Comparison of ENCODE assay signal across 8 cellular contexts in the genomic region with DNA sequence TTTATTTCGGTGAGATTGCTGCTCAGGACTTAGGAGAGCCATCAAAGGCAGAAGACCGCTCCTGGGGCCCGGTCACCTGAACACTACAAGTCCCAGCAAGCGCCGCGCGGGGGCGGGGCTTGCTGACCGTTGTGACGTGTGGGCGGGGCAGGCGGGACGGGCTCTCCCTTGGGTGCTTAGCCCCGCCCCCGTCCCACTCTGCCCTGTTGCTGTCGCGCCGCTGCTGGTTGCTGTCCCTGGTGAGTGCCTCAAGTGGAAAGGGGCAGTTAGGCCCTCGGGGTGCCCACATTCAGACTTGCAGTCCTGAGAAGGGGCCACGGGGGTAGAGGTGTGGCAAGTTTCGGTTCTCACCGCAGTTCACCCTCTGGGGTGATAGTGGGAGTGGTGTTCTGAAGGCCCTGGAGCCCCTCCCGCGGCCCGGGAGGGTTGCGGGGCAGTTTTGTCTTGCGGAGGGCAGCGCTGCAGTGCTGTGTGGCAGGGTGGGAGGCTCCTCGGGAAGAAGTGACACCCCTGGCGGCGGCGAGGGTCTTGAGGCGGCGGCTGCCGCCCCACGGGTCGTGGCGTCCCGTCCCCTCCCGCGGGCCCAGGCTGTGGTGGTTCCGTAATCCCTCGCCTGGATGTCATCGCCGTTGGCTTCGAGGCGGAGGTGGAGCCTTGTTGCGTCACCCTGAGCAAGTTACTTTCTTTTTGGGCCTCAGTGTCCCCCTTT. TPM values are rescaled to one million over a fixed set of nuclear protein-coding genes. Genes with fewer than 3 reads are reported as not detected.
A peak's percentile ranks its signal among the peaks of the same experiment; 100 is the strongest.
DNase-seq lines count a peak whose midpoint lies in the region; ATAC-seq and TF ChIP-seq lines count a peak whose summit lies in the region.

A gene with protein sequence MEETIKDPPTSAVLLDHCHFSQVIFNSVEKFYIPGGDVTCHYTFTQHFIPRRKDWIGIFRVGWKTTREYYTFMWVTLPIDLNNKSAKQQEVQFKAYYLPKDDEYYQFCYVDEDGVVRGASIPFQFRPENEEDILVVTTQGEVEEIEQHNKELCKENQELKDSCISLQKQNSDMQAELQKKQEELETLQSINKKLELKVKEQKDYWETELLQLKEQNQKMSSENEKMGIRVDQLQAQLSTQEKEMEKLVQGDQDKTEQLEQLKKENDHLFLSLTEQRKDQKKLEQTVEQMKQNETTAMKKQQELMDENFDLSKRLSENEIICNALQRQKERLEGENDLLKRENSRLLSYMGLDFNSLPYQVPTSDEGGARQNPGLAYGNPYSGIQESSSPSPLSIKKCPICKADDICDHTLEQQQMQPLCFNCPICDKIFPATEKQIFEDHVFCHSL (plus strand): TSS at position 196 of the 709 bp plus-strand sequence. CDS start 10,673 bp downstream, outside the sequence.

- peak within 1 kb of the TSS; percentile 80 for H3K27ac ChIP-seq in KOPT-K1 (ENCODE audit: low read depth, low read length, poor library complexity, severe bottlenecking)
- peak within 1 kb of the TSS; percentile 88 to 96 (median 94) for H3K27ac ChIP-seq in Peyer's patch
- H3K27ac ChIP-seq in esophagus (ENCODE audit: low read depth in 2 of 2, low read length in 1 of 2) = peak within 1 kb of the TSS; percentile 93 to 94
- peak within 1 kb of the TSS; percentile 97 for H3K27ac ChIP-seq in muscle layer of duodenum (ENCODE audit: low read length)

- peaks cover 47% of the 10 kb centered on the region for H3K4me1 Mint-ChIP-seq in activated T-cell treated with anti-CD3 and anti-CD28 coated beads, Interleukin-2, amount 50 U/mL, for 4 hours (ENCODE audit: low read depth)

- no peaks in the 10 kb centered on the region for H3K27me3 Mint-ChIP-seq in activated T-cell treated with anti-CD3 and anti-CD28 coated beads, Interleukin-2, amount 50 U/mL, for 4 hours (ENCODE audit: low read depth)

- peaks cover 0 to 30% (median 5%) of the 10 kb centered on the region in 4 donors for H3K4me1 ChIP-seq in Peyer's patch
- peaks cover 2 to 4% of the 10 kb centered on the region in 2 donors for H3K4me1 ChIP-seq in esophagus (ENCODE audit: control insufficient read depth in 2 of 2, insufficient read depth in 2 of 2, low read length in 1 of 2)
- peaks cover 11 to 21% of the 10 kb centered on the region in 2 donors for H3K4me1 ChIP-seq in muscle layer of duodenum (ENCODE audit: control insufficient read depth in 1 of 2, insufficient read depth in 2 of 2, low read length in 2 of 2)

- H3K4me3 Mint-ChIP-seq in activated T-cell treated with anti-CD3 and anti-CD28 coated beads, Interleukin-2, amount 50 U/mL, for 4 hours = peak within 1 kb of the TSS; percentile 94

- H3K36me3 Mint-ChIP-seq in activated T-cell treated with anti-CD3 and anti-CD28 coated beads, Interleukin-2, amount 50 U/mL, for 4 hours (ENCODE audit: insufficient read depth) = no peaks in the 10 kb centered on the region

- H3K9me3 ChIP-seq in KOPT-K1 (ENCODE audit: insufficient read depth, low read length, poor library complexity, severe bottlenecking) = no peaks in the 10 kb centered on the region
- no peaks in the 10 kb centered on the region for H3K9me3 ChIP-seq in Peyer's patch
- H3K9me3 ChIP-seq in esophagus (ENCODE audit: control insufficient read depth in 2 of 2, insufficient read depth in 1 of 2, low read depth in 1 of 2, low read length in 1 of 2) = no peaks in the 10 kb centered on the region
- H3K9me3 ChIP-seq in muscle layer of duodenum (ENCODE audit: control insufficient read depth in 1 of 2, low read length in 2 of 2) = no peaks in the 10 kb centered on the region

- peak; percentile 82 to 91 for TF ChIP-seq POLR2A in Peyer's patch (IDR thresholded peaks at IDR 0.05)

- DNase-seq in DMS79 (lab: John Stamatoyannopoulos, UW) (peak; percentile 86), Peyer's patch (peak; percentile 97 to 98 (median 98))
- peak; percentile 83 for DNase-seq in activated T-cell treated with anti-CD3 and anti-CD28 coated beads, Interleukin-2, amount 50 U/mL, for 4 hours
- DNase-seq in stimulated activated CD8-positive, alpha-beta memory T cell treated with anti-CD3 and anti-CD28 coated beads, Interleukin-7, amount 100 ng/mL, for 4 hours (ENCODE audit: low read depth in 2 of 2) = peak; percentile 73 to 82

- peak; percentile 88 for ATAC-seq in GM21723 (IDR thresholded peaks at IDR 0.05; ENCODE audit: unreplicated experiment)
- peak; percentile 91 to 92 for ATAC-seq in activated T-cell treated with anti-CD3 and anti-CD28 coated beads, Interleukin-2, amount 50 U/mL, for 4 hours

- H3K36me3 ChIP-seq in KOPT-K1 (ENCODE audit: insufficient read depth, low read length) = no peaks in the 10 kb centered on the region
- no peaks in the 10 kb centered on the region for H3K36me3 ChIP-seq in Peyer's patch
- H3K36me3 ChIP-seq in esophagus (ENCODE audit: control insufficient read depth in 2 of 2, insufficient read depth in 2 of 2, low read length in 1 of 2) = no peaks in the 10 kb centered on the region
- H3K36me3 ChIP-seq in muscle layer of duodenum (ENCODE audit: control insufficient read depth in 1 of 2, insufficient read depth in 2 of 2, low read length in 2 of 2) = no peaks in the 10 kb centered on the region

- no peaks in the 10 kb centered on the region for H3K9me3 Mint-ChIP-seq in activated T-cell treated with anti-CD3 and anti-CD28 coated beads, Interleukin-2, amount 50 U/mL, for 4 hours

- 0 to 1% methylated on average over 38 to 48 of the region's 48 CpGs for WGBS in esophagus, 2 donors

- H3K27me3 ChIP-seq in Peyer's patch (no peaks in the 10 kb centered on the region), esophagus (ENCODE audit: control insufficient read depth in 1 of 2, insufficient read depth in 2 of 2, low read length in 2 of 2) (no peaks in the 10 kb centered on the region), muscle layer of duodenum (ENCODE audit: low read depth, low read length) (no peaks in the 10 kb centered on the region)

- H3K4me3 ChIP-seq in Peyer's patch (peak within 1 kb of the TSS; percentile 73 to 97 (median 88)), esophagus (ENCODE audit: low read depth in 1 of 2, low read length in 2 of 2) (peak within 1 kb of the TSS; percentile 77 to 88), muscle layer of duodenum (ENCODE audit: low read depth in 1 of 2, low read length in 2 of 2) (peak within 1 kb of the TSS; percentile 92 to 99)

- peak in 3 of 6 experiments; percentile 4 to 22 (median 21) for TF ChIP-seq CTCF in Peyer's patch (IDR thresholded peaks at IDR 0.05)

RNA-seq across cellular contexts. Expression of the gene that starts here (rescaled TPM):
- 100 to 1,000 TPM; 124 to 334 (median 163) TPM for total RNA-seq in Peyer's patch
- 10 to 100 TPM; 34.0 to 45.5 (median 34.3) TPM for total RNA-seq in activated T-cell treated with anti-CD3 and anti-CD28 coated beads, Interleukin-2, amount 50 U/mL, for 4 hours
- 10 to 100 TPM; 38.8 to 57.5 TPM for polyA plus RNA-seq in esophagus

Comparison
In these comparisons a context has a peak if more than half of its experiments do, and no peak if none do; other contexts are left out.
1. Peak in every context shown above with its lines: DNase-seq, ATAC-seq, H3K4me3 ChIP-seq and H3K27ac ChIP-seq.